Comparison of ENCODE assay signal across 8 cellular contexts in genomic region chr9:133782157-133783130, GRCh38. TPM values are rescaled to one million over a fixed set of nuclear protein-coding genes. Genes with fewer than 3 reads are reported as not detected.
DNase-seq lines count a peak whose midpoint lies in the region; ATAC-seq and TF ChIP-seq lines count a peak whose summit lies in the region.

No MANE protein-coding gene starts in this region.

- no peaks in the 10 kb centered on the region for H3K27me3 Mint-ChIP-seq in T-helper 17 cell

- H2AFZ ChIP-seq in hepatocyte = no peak overlapping the region
- H2AFZ ChIP-seq in smooth muscle cell (ENCODE audit: low read depth) = no peak overlapping the region

- H3K4me3 ChIP-seq in ascending aorta (no peak overlapping the region), hepatocyte (no peak overlapping the region), smooth muscle cell (no peak overlapping the region)

- H3K9me3 ChIP-seq in T-helper 17 cell (ENCODE audit: control insufficient read depth, low read length, poor library complexity, severe bottlenecking) (no peaks in the 10 kb centered on the region), ascending aorta (no peaks in the 10 kb centered on the region), hepatocyte (ENCODE audit: low read depth) (no peaks in the 10 kb centered on the region), smooth muscle cell (replicated peaks; ENCODE audit: low read depth) (no peaks in the 10 kb centered on the region)

- TF ChIP-seq CTCF in ascending aorta (IDR thresholded peaks at IDR 0.05) = peak; percentile 23 to 80 (median 61)
- peak; percentile 92 for TF ChIP-seq CTCF in hepatocyte (IDR thresholded peaks at IDR 0.05; ENCODE audit: poor library complexity)
- peak; percentile 85 for TF ChIP-seq CTCF in smooth muscle cell (IDR thresholded peaks at IDR 0.05; ENCODE audit: borderline replicate concordance, insufficient read depth, poor library complexity, severe bottlenecking)

- intact Hi-C loops in ascending aorta (cut with DNase I) = no loop called here

- H4K20me1 ChIP-seq in hepatocyte (ENCODE audit: insufficient read depth, poor library complexity, severe bottlenecking) = no peaks in the 10 kb centered on the region
- H4K20me1 ChIP-seq in smooth muscle cell (ENCODE audit: low read depth) = peaks cover 34% of the 10 kb centered on the region

- H3K27ac ChIP-seq in ascending aorta = no peak overlapping the region
- H3K27ac ChIP-seq in hepatocyte = no peak overlapping the region
- H3K27ac ChIP-seq in smooth muscle cell (ENCODE audit: low read depth) = peak overlapping the region; percentile 32

- 46% methylated on average over 16 of the region's 16 CpGs for WGBS in hepatocyte (ENCODE audit: low lambda C conversion rate, missing lambda C conversion rate)
- WGBS in smooth muscle cell (ENCODE audit: low lambda C conversion rate) = 50% methylated on average over 16 of the region's 16 CpGs

- DNase-seq in DMS114 treated with DMSO at 0.1 percent for 48 hours (lab: John Stamatoyannopoulos, UW; ENCODE audit: unreplicated experiment) (peak; percentile 23), Kasumi-1 (lab: John Stamatoyannopoulos, UW) (peak; percentile 59 to 72), T-helper 17 cell (peak; percentile 26 to 64 (median 29)), ascending aorta (ENCODE audit: low spot score in 2 of 2) (no peak), hepatocyte (ENCODE audit: low spot score) (peak; percentile 88), smooth muscle cell (lab: John Stamatoyannopoulos, UW; ENCODE audit: unreplicated experiment) (peak; percentile 13)

- H3K79me2 ChIP-seq in hepatocyte (no peaks in the 10 kb centered on the region), smooth muscle cell (ENCODE audit: low read depth) (no peaks in the 10 kb centered on the region)

- ATAC-seq in T-helper 17 cell (peak; percentile 66), GM21515 (IDR thresholded peaks at IDR 0.05; ENCODE audit: unreplicated experiment) (no peak), GM21360 (IDR thresholded peaks at IDR 0.05; ENCODE audit: unreplicated experiment) (no peak)

- H3K36me3 ChIP-seq in ascending aorta (peaks cover 6 to 16% of the 10 kb centered on the region in 2 donors), hepatocyte (replicated peaks; ENCODE audit: insufficient read depth, low read depth) (no peaks in the 10 kb centered on the region), smooth muscle cell (ENCODE audit: low read depth) (no peaks in the 10 kb centered on the region)

- H3K9me2 ChIP-seq in hepatocyte (replicated peaks; ENCODE audit: insufficient read depth) = no peaks in the 10 kb centered on the region

- H3F3A ChIP-seq in smooth muscle cell (ENCODE audit: low read depth) = peaks cover 7% of the 10 kb centered on the region

- no peak overlapping the region for H3K4me2 ChIP-seq in hepatocyte
- H3K4me2 ChIP-seq in smooth muscle cell = peak overlapping the region; percentile 15

- H3K9ac ChIP-seq in smooth muscle cell (ENCODE audit: low read depth) = no peak overlapping the region

- H3K4me3 Mint-ChIP-seq in T-helper 17 cell = no peak overlapping the region

- no peaks in the 10 kb centered on the region for H3K4me1 ChIP-seq in ascending aorta
- peaks cover 4% of the 10 kb centered on the region for H3K4me1 ChIP-seq in hepatocyte (ENCODE audit: insufficient read depth)
- no peaks in the 10 kb centered on the region for H3K4me1 ChIP-seq in smooth muscle cell (ENCODE audit: low read depth)

- H3K27me3 ChIP-seq in ascending aorta = no peaks in the 10 kb centered on the region
- no peaks in the 10 kb centered on the region for H3K27me3 ChIP-seq in hepatocyte
- H3K27me3 ChIP-seq in smooth muscle cell (ENCODE audit: low read depth) = no peaks in the 10 kb centered on the region

- H3K36me3 Mint-ChIP-seq in T-helper 17 cell (ENCODE audit: low read depth) = no peaks in the 10 kb centered on the region

- H3K27ac Mint-ChIP-seq in T-helper 17 cell = no peak overlapping the region

- peaks cover 3% of the 10 kb centered on the region for H3K4me1 Mint-ChIP-seq in T-helper 17 cell

RNA-seq across cellular contexts. Expression of gene SARDH, which starts 44.3 kb away (rescaled TPM):
- total RNA-seq in T-helper 17 cell (1 to 10 TPM; 2.2 to 6.8 TPM), ascending aorta (1.3 TPM), hepatocyte (6.7 and 9.8 TPM in 2 replicates), smooth muscle cell (3.3 and 4.5 TPM in 2 replicates)
- polyA plus RNA-seq in hepatocyte (7.5 and 8.1 TPM in 2 replicates), smooth muscle cell (10.1 and 11.8 TPM in 2 replicates)

Comparison
In these comparisons a context has a peak if more than half of its experiments do, and no peak if none do; other contexts are left out.
1. DNase-seq: peak in DMS114 treated with DMSO at 0.1 percent for 48 hours (single experiment), Kasumi-1 (2 of 2), T-helper 17 cell (3 of 3), hepatocyte (single experiment) and smooth muscle cell (single experiment); none in ascending aorta (0 of 2).
2. Peak in every context shown above with its lines, with median percentiles within 50 percentile points of each other: CTCF ChIP-seq.